ENCODE assay signal across 8 cellular contexts in genomic region chr11:22830082-22830414, GRCh38. TPM values are rescaled to one million over a fixed set of nuclear protein-coding genes. Genes with fewer than 3 reads are reported as not detected.
DNase-seq lines count a peak whose midpoint lies in the region; ATAC-seq, FAIRE-seq and TF ChIP-seq lines count a peak whose summit lies in the region.

No MANE protein-coding gene starts in this region.

- H3K36me3 ChIP-seq in kidney (ENCODE audit: control insufficient read depth in 1 of 2, insufficient read depth in 2 of 2, low read length in 2 of 2), result peaks cover 2 to 3% of the 10 kb centered on the region in 2 donors
- H3K36me3 ChIP-seq in subcutaneous abdominal adipose tissue (ENCODE audit: control insufficient read depth in 5 of 5, insufficient read depth in 5 of 5, low read length in 5 of 5), result peaks cover 0 to 3% (median 2%) of the 10 kb centered on the region in 5 donors
- H3K36me3 ChIP-seq in adrenal gland (replicated peaks in 1 of 2), result peaks cover 0 to 11% of the 10 kb centered on the region in 2 donors

- H3K9me3 ChIP-seq in kidney (ENCODE audit: control insufficient read depth in 1 of 2, low read length in 2 of 2) (no peaks in the 10 kb centered on the region), subcutaneous abdominal adipose tissue (ENCODE audit: control insufficient read depth in 5 of 5, low read length in 5 of 5) (no peaks in the 10 kb centered on the region), adrenal gland (replicated peaks in 1 of 3) (no peaks in the 10 kb centered on the region)

- peak overlapping the region; percentile 37 for H3K27ac Mint-ChIP-seq in activated CD4-positive, alpha-beta T cell treated with anti-CD3 and anti-CD28 coated beads for 36 hours
- H3K27ac Mint-ChIP-seq in activated T-helper 17 cell treated with anti-CD3 and anti-CD28 coated beads, Interleukin-2, amount 50 U/mL, for 72 hours, result peak overlapping the region; percentile 72

- H3K4me3 Mint-ChIP-seq in activated CD4-positive, alpha-beta T cell treated with anti-CD3 and anti-CD28 coated beads for 36 hours, result peak overlapping the region; percentile 89
- peak overlapping the region; percentile 88 for H3K4me3 Mint-ChIP-seq in activated T-helper 17 cell treated with anti-CD3 and anti-CD28 coated beads, Interleukin-2, amount 50 U/mL, for 72 hours

- 4 to 19% (median 16%) methylated on average over 4 of the region's 4 CpGs for WGBS in adrenal gland, 4 donors

- peaks cover 17% of the 10 kb centered on the region for H3K36me3 Mint-ChIP-seq in activated CD4-positive, alpha-beta T cell treated with anti-CD3 and anti-CD28 coated beads for 36 hours (ENCODE audit: low read depth)
- peaks cover 32% of the 10 kb centered on the region for H3K36me3 Mint-ChIP-seq in activated T-helper 17 cell treated with anti-CD3 and anti-CD28 coated beads, Interleukin-2, amount 50 U/mL, for 72 hours (ENCODE audit: low read depth)

- CTCF ChIA-PET in activated CD4-positive, alpha-beta T cell treated with anti-CD3 and anti-CD28 coated beads for 36 hours (lab: Charles Lee), result interaction anchor here (0.8 to 1.4 kb wide), 6 partner anchors 15 to 207 kb away, joined by 3 to 6 read pairs (median 4); partner anchors contain the start of gene FANCF

- TF ChIP-seq CTCF in kidney (IDR thresholded peaks at IDR 0.05; ENCODE audit: borderline replicate concordance, extremely low read depth, insufficient read depth) (no peak), adrenal gland (IDR thresholded peaks at IDR 0.05) (no peak)

- H3K4me3 ChIP-seq in kidney (ENCODE audit: low read length in 2 of 2) (peak overlapping the region; percentile 48 to 72), subcutaneous abdominal adipose tissue (ENCODE audit: low read depth in 1 of 5, low read length in 5 of 5) (peak overlapping the region; percentile 59 to 90 (median 70)), adrenal gland (peak overlapping the region in 1 of 4 donors; percentile 85)

- intact Hi-C loops in activated CD4-positive, alpha-beta T cell treated with anti-CD3 and anti-CD28 coated beads for 36 hours (cut with DNase I, micrococcal nuclease), result no loop called here
- intact Hi-C loops in kidney (cut with DNase I), result no loop called here
- intact Hi-C loops in adrenal gland (cut with DNase I), result no loop called here

- H3K27ac ChIP-seq in kidney (ENCODE audit: low read depth in 2 of 2, low read length in 2 of 2) (peak overlapping the region in 1 of 2 donors; percentile 32), subcutaneous abdominal adipose tissue (ENCODE audit: low read depth, low read length) (no peak overlapping the region), adrenal gland (no peak overlapping the region)

- no peaks in the 10 kb centered on the region for H3K27me3 Mint-ChIP-seq in activated CD4-positive, alpha-beta T cell treated with anti-CD3 and anti-CD28 coated beads for 36 hours
- no peaks in the 10 kb centered on the region for H3K27me3 Mint-ChIP-seq in activated T-helper 17 cell treated with anti-CD3 and anti-CD28 coated beads, Interleukin-2, amount 50 U/mL, for 72 hours

- TF ChIP-seq POLR2A in adrenal gland (IDR thresholded peaks at IDR 0.05), result no peak

- H3K27me3 ChIP-seq in subcutaneous abdominal adipose tissue (ENCODE audit: control insufficient read depth in 5 of 5, insufficient read depth in 4 of 5, low read length in 5 of 5), result no peaks in the 10 kb centered on the region
- H3K27me3 ChIP-seq in adrenal gland, result no peaks in the 10 kb centered on the region

- DNase-seq in activated CD4-positive, alpha-beta T cell treated with anti-CD3 and anti-CD28 coated beads for 36 hours, result no peak
- DNase-seq in activated CD4-positive, alpha-beta T cell treated with anti-CD3 and anti-CD28 coated beads for 4 hours, result no peak
- DNase-seq in kidney (no peak), adrenal gland (no peak), HuH-7.5 (ENCODE audit: low spot score) (no peak)

- no peak for FAIRE-seq in kidney (lab: Jason Lieb, UNC)

- no peak for ATAC-seq in activated CD4-positive, alpha-beta T cell treated with anti-CD3 and anti-CD28 coated beads for 36 hours
- no peak for ATAC-seq in activated T-helper 17 cell treated with anti-CD3 and anti-CD28 coated beads, Interleukin-2, amount 50 U/mL, for 72 hours (replicated peaks)
- ATAC-seq in HG03442 (IDR thresholded peaks at IDR 0.05; ENCODE audit: unreplicated experiment), result no peak

- H3K4me1 ChIP-seq in kidney (ENCODE audit: control insufficient read depth in 1 of 2, insufficient read depth in 1 of 2, low read depth in 1 of 2, low read length in 2 of 2), result peaks cover 5 to 6% of the 10 kb centered on the region in 2 donors
- peaks cover 0 to 18% (median 11%) of the 10 kb centered on the region in 5 donors for H3K4me1 ChIP-seq in subcutaneous abdominal adipose tissue (ENCODE audit: control insufficient read depth in 5 of 5, insufficient read depth in 5 of 5, low read length in 5 of 5)
- H3K4me1 ChIP-seq in adrenal gland (replicated peaks in 1 of 2), result peaks cover 0 to 7% of the 10 kb centered on the region in 2 donors

- POLR2A ChIA-PET in activated CD4-positive, alpha-beta T cell treated with anti-CD3 and anti-CD28 coated beads for 36 hours (lab: Charles Lee), result interaction anchor here (1.7 kb wide), 1 partner anchor 16 kb away, joined by 4 read pairs; no protein-coding TSS in a partner anchor

- H3K9ac ChIP-seq in kidney (ENCODE audit: low read length in 2 of 2) (no peak overlapping the region), subcutaneous abdominal adipose tissue (ENCODE audit: low read length in 5 of 5) (no peak overlapping the region)

- no peaks in the 10 kb centered on the region for H3K9me3 Mint-ChIP-seq in activated CD4-positive, alpha-beta T cell treated with anti-CD3 and anti-CD28 coated beads for 36 hours (ENCODE audit: low read depth)
- H3K9me3 Mint-ChIP-seq in activated T-helper 17 cell treated with anti-CD3 and anti-CD28 coated beads, Interleukin-2, amount 50 U/mL, for 72 hours, result no peaks in the 10 kb centered on the region

- peaks cover 12% of the 10 kb centered on the region for H3K4me1 Mint-ChIP-seq in activated CD4-positive, alpha-beta T cell treated with anti-CD3 and anti-CD28 coated beads for 36 hours
- peaks cover 5% of the 10 kb centered on the region for H3K4me1 Mint-ChIP-seq in activated T-helper 17 cell treated with anti-CD3 and anti-CD28 coated beads, Interleukin-2, amount 50 U/mL, for 72 hours

RNA-seq across cellular contexts. Expression of gene SVIP, which starts 0.4 kb away (rescaled TPM):
- 10 to 100 TPM; 47.4 to 69.9 TPM for total RNA-seq in activated CD4-positive, alpha-beta T cell treated with anti-CD3 and anti-CD28 coated beads for 36 hours
- total RNA-seq in activated T-helper 17 cell treated with anti-CD3 and anti-CD28 coated beads, Interleukin-2, amount 50 U/mL, for 72 hours, result 10 to 100 TPM; 42.7 to 42.9 TPM
- 42.1 TPM for total RNA-seq in kidney
- 29.7 TPM for polyA plus RNA-seq in kidney (ENCODE audit: insufficient read depth, low read depth, low replicate concordance)
- 10 to 100 TPM in 5 of 8 donors, 1 to 10 TPM in 3; 5.1 to 32.0 (median 14.2) TPM for total RNA-seq in adrenal gland
- polyA plus RNA-seq in adrenal gland, result 10 to 100 TPM; 15.6 to 31.6 (median 21.0) TPM

RNA-seq across cellular contexts. Expression of gene CCDC179, which starts 30.2 kb away (rescaled TPM):
- not detected for total RNA-seq in activated CD4-positive, alpha-beta T cell treated with anti-CD3 and anti-CD28 coated beads for 36 hours
- total RNA-seq in activated T-helper 17 cell treated with anti-CD3 and anti-CD28 coated beads, Interleukin-2, amount 50 U/mL, for 72 hours, result not detected
- total RNA-seq in kidney (not detected), adrenal gland (not detected)
- polyA plus RNA-seq in kidney (ENCODE audit: insufficient read depth, low read depth, low replicate concordance) (not detected), adrenal gland (not detected)
